Comparison of ENCODE assay signal across 33 cellular contexts in the genomic region with DNA sequence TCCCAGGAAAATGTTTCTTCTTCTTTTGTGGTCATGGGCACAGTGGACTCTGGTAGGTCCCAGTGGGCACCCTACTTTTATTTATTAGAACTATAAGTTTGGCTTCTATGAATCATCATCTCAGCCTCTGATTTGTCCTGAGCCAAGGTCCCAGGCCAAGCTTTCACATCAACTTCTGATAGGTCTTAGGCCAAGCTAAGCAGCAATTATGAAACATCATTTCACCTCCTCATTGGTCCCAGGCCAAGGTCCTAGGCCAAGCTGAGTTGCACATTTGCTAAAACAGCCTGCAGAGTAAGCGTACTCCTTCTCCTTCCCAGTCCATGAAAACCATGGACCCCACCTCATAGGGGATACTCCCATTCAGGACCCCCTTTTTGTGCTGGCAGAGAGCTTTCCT.
"Had no signal": no experiment of that assay in that cellular context is flagged by ENCODE, and none has a peak within 500 bp of the region (broad histone marks: within the 10 kb centered on the region; RNA-seq: fewer than 3 reads in every experiment).

No MANE protein-coding gene starts in this region.

- DNase-seq: Karpas-422, Kasumi-1, MG63, MM.1S, MV-4-11, NCI-H1048, NCI-H1092, NCI-H1092 treated with DMSO at 0.1 percent for 48 hours, NCI-H1105, NCI-H1105 treated with DMSO at 0.1 percent for 48 hours, NCI-H1417, NCI-H1417 treated with DMSO at 0.1 percent for 48 hours, NCI-H1436, NCI-H1436 treated with DMSO at 0.1 percent for 48 hours, NCI-H146, NCI-H1694, NCI-H1694 treated with DMSO at 0.1 percent for 48 hours, NCI-H187, NCI-H187 treated with DMSO at 0.1 percent for 48 hours, NCI-H1930, NCI-H2029, NCI-H2029 treated with DMSO at 0.1 percent for 48 hours, NCI-H2081, NCI-H2081 treated with DMSO at 0.1 percent for 48 hours, NCI-H2107, NCI-H2171, NCI-H2171 treated with DMSO at 0.1 percent for 48 hours, NCI-H2227 treated with DMSO at 0.1 percent for 48 hours, NCI-H226, NCI-H345, NCI-H446, NCI-H446 treated with DMSO at 0.1 percent for 48 hours, NCI-H510A had no signal
